In genomic region chr1:27590917-27591508, GRCh38 we compare ENCODE assay signal across 1 cellular context.
TF ChIP-seq lines count a peak whose summit lies in the region.

No MANE protein-coding gene starts in this region.

TF ChIP-seq in HepG2, 621 proteins besides CTCF, POLR2A, EP300 and RAD21:
- no peak for TF ChIP-seq ZNF770 (CRISPR knock-in tag; IDR thresholded peaks at IDR 0.05)
- TF ChIP-seq RFX5 (IDR thresholded peaks at IDR 0.05; ENCODE audit: low read depth, low read length), result peak; percentile 93
